Comparison of ENCODE assay signal across 24 cellular contexts in the genomic region with DNA sequence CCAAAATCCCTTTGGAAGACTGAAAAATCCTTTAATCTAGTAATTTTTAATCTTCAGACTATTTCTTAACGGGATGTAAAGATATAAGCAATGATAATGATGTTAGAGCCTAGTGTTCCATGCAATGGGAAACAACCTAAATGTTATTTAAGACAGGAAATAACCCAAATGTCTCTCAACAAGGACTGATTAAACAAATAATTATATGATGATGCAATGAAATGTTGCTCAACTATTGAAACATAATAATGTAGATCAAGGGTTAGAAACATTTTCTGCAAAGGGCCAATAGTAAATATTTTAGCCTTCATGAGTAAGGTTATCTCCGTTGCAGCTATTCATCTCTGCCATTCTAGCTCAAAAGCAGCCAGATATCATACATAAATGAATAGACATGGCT.
"Had no signal": no experiment of that assay in that cellular context is flagged by ENCODE, and none has a peak within 500 bp of the region (broad histone marks: within the 10 kb centered on the region; RNA-seq: fewer than 3 reads in every experiment).

No MANE protein-coding gene starts in this region.

- ATAC-seq: activated CD8-positive, alpha-beta T cell treated with anti-CD3 and anti-CD28 coated beads, Interleukin-2, amount 10 ng/mL, durations not matched to agents 7 days and 5 days; gastrocnemius medialis; left ventricle myocardium superior; stimulated activated naive CD8-positive, alpha-beta T cell treated with anti-CD3 and anti-CD28 coated beads, Interleukin-15, Interleukin-2, amounts not matched to agents 100 U/mL and 50 U/mL, for 24 hours had no signal

- H3K4me3 ChIP-seq: breast epithelium, gastrocnemius medialis, ovary, prostate gland, upper lobe of left lung had no signal

- H3K36me3 ChIP-seq: breast epithelium, gastrocnemius medialis, neutrophil, ovary, prostate gland, upper lobe of left lung, WERI-Rb-1 had no signal

- H3K9me3 ChIP-seq: breast epithelium, gastrocnemius medialis, neutrophil, ovary, prostate gland, upper lobe of left lung had no signal

- FAIRE-seq: islet of Langerhans, TTC549 had no signal

- H3K4me1 ChIP-seq: breast epithelium, gastrocnemius medialis, prostate gland, upper lobe of left lung had no signal

- DNase-seq: activated CD4-positive, alpha-beta T cell treated with anti-CD3 and anti-CD28 coated beads for 1 hour; activated CD4-positive, alpha-beta T cell treated with anti-CD3 and anti-CD28 coated beads, Interleukin-2, amount 50 U/mL, for 1 hour; activated CD8-positive, alpha-beta T cell treated with anti-CD3 and anti-CD28 coated beads, Interleukin-2, amount 10 ng/mL, durations not matched to agents 7 days and 5 days; amniotic stem cell; cerebellar nuclear complex; cortex of kidney; endodermal cell; gastrocnemius medialis; hippocampal formation; left ventricle myocardium superior; mesenchymal stem cell; ovary; stimulated activated CD4-positive, alpha-beta T cell treated with anti-CD3 and anti-CD28 coated beads, Interleukin-12 subunit alpha, Interleukin-12 subunit beta, amount 100 ng/mL, for 4 hours; stimulated activated CD4-positive, alpha-beta T cell treated with anti-CD3 and anti-CD28 coated beads, Interleukin-4, amount 100 ng/mL, for 4 hours; stimulated activated naive CD8-positive, alpha-beta T cell treated with anti-CD3 and anti-CD28 coated beads, Interleukin-15, Interleukin-2, amounts not matched to agents 100 U/mL and 50 U/mL, for 24 hours; T-helper 1 cell; upper lobe of left lung; WERI-Rb-1 had no signal

- H3K27ac ChIP-seq: breast epithelium, epithelial cell of prostate, gastrocnemius medialis, neutrophil, ovary, prostate gland, upper lobe of left lung, WERI-Rb-1 had no signal

- H3K27me3 ChIP-seq: breast epithelium, gastrocnemius medialis, neutrophil, ovary, upper lobe of left lung had no signal
